In the genomic region with DNA sequence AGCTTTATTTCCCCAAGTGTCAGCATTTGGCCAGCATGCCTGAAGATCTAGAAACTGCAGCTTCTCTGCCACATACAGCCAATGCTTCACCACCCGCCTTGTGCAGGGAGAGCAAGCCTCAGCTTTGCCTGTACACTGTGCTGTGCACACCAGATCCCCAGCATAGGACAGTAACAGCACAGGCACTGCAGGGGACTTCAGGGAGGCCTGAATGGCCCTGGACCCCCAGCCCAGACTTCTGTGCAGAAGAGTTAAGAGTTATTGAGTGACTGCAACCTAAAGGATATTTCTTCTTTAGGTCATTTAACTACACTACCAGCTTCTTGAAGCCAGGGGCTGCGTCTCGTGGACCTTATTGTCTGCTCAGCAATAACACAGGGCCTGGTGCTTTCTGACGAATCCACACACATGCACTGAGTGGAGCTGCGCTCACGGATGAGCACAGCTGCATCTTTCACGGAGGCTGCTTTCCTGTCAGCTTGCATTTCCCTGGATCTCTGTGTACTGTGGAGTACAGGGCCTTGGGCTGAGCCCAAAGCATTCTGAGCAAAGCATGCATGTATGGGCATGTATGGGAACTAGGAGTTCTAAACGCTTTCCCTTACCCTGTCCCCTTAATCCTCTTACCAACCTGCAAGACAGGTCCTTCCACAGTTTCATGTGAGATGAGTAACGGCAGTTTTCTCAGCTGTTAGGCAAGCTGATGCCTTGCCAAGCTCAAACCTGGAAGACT, we compare ENCODE assay signal across 21 cellular contexts. TPM values are rescaled to one million over a fixed set of nuclear protein-coding genes. Genes with fewer than 3 reads are reported as not detected.
DNase-seq lines count a peak whose midpoint lies in the region; TF ChIP-seq lines count a peak whose summit lies in the region.
"Had no signal": no experiment of that assay in that cellular context is flagged by ENCODE, and none has a peak within 500 bp of the region (broad histone marks: within the 10 kb centered on the region; RNA-seq: fewer than 3 reads in every experiment).

No MANE protein-coding gene starts in this region.

- no peak overlapping the region for H2AFZ ChIP-seq in mesenchymal stem cell (ENCODE audit: low read depth, low read length)
- H2AFZ ChIP-seq: GM23338 had no signal

- H3K27me3 ChIP-seq in WERI-Rb-1 (ENCODE audit: insufficient read depth, low read depth, severe bottlenecking) = no peaks in the 10 kb centered on the region
- peaks cover 0 to 4% of the 10 kb centered on the region in 2 experiments for H3K27me3 ChIP-seq in mesenchymal stem cell (ENCODE audit: control insufficient read depth in 1 of 2, insufficient read depth in 1 of 2, low read length in 2 of 2)
- no peaks in the 10 kb centered on the region for H3K27me3 ChIP-seq in testis
- H3K27me3 ChIP-seq: gastroesophageal sphincter, thyroid gland had no signal

- no peak overlapping the region for H2AK5ac ChIP-seq in mesenchymal stem cell (ENCODE audit: low read length, severe bottlenecking)

- WGBS in mesenchymal stem cell = 84% methylated on average over 9 of the region's 9 CpGs
- 32 to 46% methylated on average over 6 to 9 of the region's 9 CpGs for WGBS in testis, 2 donors

- no peak overlapping the region for H3K18ac ChIP-seq in mesenchymal stem cell (ENCODE audit: low read depth in 1 of 2, low read length in 2 of 2)

- TF ChIP-seq CTCF in WERI-Rb-1 (IDR thresholded peaks at IDR 0.05; ENCODE audit: low read depth, low read length) = no peak
- TF ChIP-seq CTCF in testis (IDR thresholded peaks at IDR 0.05) = no peak

- H3K4me1 ChIP-seq in mesenchymal stem cell (ENCODE audit: control insufficient read depth, insufficient read depth, low read depth, low read length) (peaks cover 2% of the 10 kb centered on the region), testis (peaks cover 15% of the 10 kb centered on the region)
- H3K4me1 ChIP-seq: BE2C had no signal

- no peaks in the 10 kb centered on the region for H3K36me3 ChIP-seq in WERI-Rb-1
- H3K36me3 ChIP-seq in mesenchymal stem cell (ENCODE audit: control insufficient read depth in 1 of 2, insufficient read depth in 2 of 2, low read depth in 1 of 2, low read length in 2 of 2) = no peaks in the 10 kb centered on the region
- no peaks in the 10 kb centered on the region for H3K36me3 ChIP-seq in testis (ENCODE audit: low read depth, missing control alignments)
- H3K36me3 ChIP-seq: BE2C, gastroesophageal sphincter, thyroid gland had no signal

- H3K27ac ChIP-seq in WERI-Rb-1 (peak overlapping the region; percentile 31; the same call in 1 of the 2 replicates), mesenchymal stem cell (ENCODE audit: low read length, poor library complexity, severe bottlenecking) (no peak overlapping the region), testis (peak overlapping the region in 1 of 2 donors; percentile 71)
- H3K27ac ChIP-seq: thyroid gland had no signal

- H4K91ac ChIP-seq in mesenchymal stem cell (ENCODE audit: low read length) = no peak overlapping the region

- no peak overlapping the region for H2BK5ac ChIP-seq in mesenchymal stem cell (ENCODE audit: low read depth, low read length, poor library complexity, severe bottlenecking)

- no peak overlapping the region for H3K4ac ChIP-seq in mesenchymal stem cell (ENCODE audit: low read depth in 1 of 2, low read length in 2 of 2)

- no peaks in the 10 kb centered on the region for H3K79me1 ChIP-seq in mesenchymal stem cell (replicated peaks; ENCODE audit: low read length, poor library complexity, severe bottlenecking)

- intact Hi-C loops in testis (cut with DNase I; ENCODE audit: low total_unique reads) = no loop called here

- no peak overlapping the region for H3K23ac ChIP-seq in mesenchymal stem cell (ENCODE audit: low read length in 2 of 2)

- no peak overlapping the region for H2BK15ac ChIP-seq in mesenchymal stem cell (ENCODE audit: low read depth, poor library complexity, severe bottlenecking)

- H3K9ac ChIP-seq in mesenchymal stem cell (ENCODE audit: low read length) = no peak overlapping the region

- H2BK12ac ChIP-seq in mesenchymal stem cell (ENCODE audit: low read length in 2 of 2) = no peak overlapping the region

- no peak overlapping the region for H2BK120ac ChIP-seq in mesenchymal stem cell (ENCODE audit: low read depth, low read length)

- H3K4me3 ChIP-seq in WERI-Rb-1 (ENCODE audit: low read depth, low read length) = no peak overlapping the region
- no peak overlapping the region for H3K4me3 ChIP-seq in mesenchymal stem cell (ENCODE audit: insufficient read depth in 1 of 2, low read depth in 1 of 2, low read length in 2 of 2)
- no peak overlapping the region for H3K4me3 ChIP-seq in testis
- H3K4me3 ChIP-seq: gastroesophageal sphincter, GM23338, thyroid gland had no signal

- peak overlapping the region; percentile 36 for H4K8ac ChIP-seq in mesenchymal stem cell (ENCODE audit: low read length)

- no peak for TF ChIP-seq POLR2A in testis (IDR thresholded peaks at IDR 0.05)

- H3K14ac ChIP-seq in mesenchymal stem cell (ENCODE audit: low read length in 2 of 2) = no peak overlapping the region

- DNase-seq in NCI-H1417 (lab: John Stamatoyannopoulos, UW) (peak in 2 of 3 experiments; percentile 18 to 43), NCI-H1417 treated with DMSO at 0.1 percent for 48 hours (lab: John Stamatoyannopoulos, UW) (no peak), WERI-Rb-1 (peak; percentile 42), mesenchymal stem cell (no peak), testis (peak; percentile 37), hepatic stellate cell (ENCODE audit: low spot score) (no peak), GDM1 (lab: John Stamatoyannopoulos, UW) (no peak), HK-2 (ENCODE audit: unreplicated experiment) (no peak)
- DNase-seq: 8988T; activated CD4-positive, alpha-beta T cell treated with anti-CD3 and anti-CD28 coated beads, Interleukin-2, amount 10 ng/mL, durations not matched to agents 7 days and 5 days; activated CD8-positive, alpha-beta memory T cell treated with anti-CD3 and anti-CD28 coated beads, Interleukin-2, amount 50 U/mL, for 4 hours; activated effector memory CD4-positive, alpha-beta T cell treated with Interleukin-2 at 50 U/mL for 16 hours; BE2C; NCI-H1436 treated with DMSO at 0.1 percent for 48 hours; NCI-H2227 treated with DMSO at 0.1 percent for 48 hours; thyroid gland had no signal

- H3K9me3 ChIP-seq in WERI-Rb-1 (ENCODE audit: severe bottlenecking) (no peaks in the 10 kb centered on the region), mesenchymal stem cell (ENCODE audit: control insufficient read depth, low read length) (no peaks in the 10 kb centered on the region), testis (no peaks in the 10 kb centered on the region)
- H3K9me3 ChIP-seq: BE2C, gastroesophageal sphincter, thyroid gland had no signal

- no peak overlapping the region for H3K4me2 ChIP-seq in mesenchymal stem cell (ENCODE audit: low read length, poor library complexity, severe bottlenecking)
- H3K4me2 ChIP-seq: GM23338 had no signal

RNA-seq across cellular contexts. Expression of a gene that starts 14.1 kb away (rescaled TPM):
- polyA plus RNA-seq in mesenchymal stem cell (2013, experiment 1 of 2) = 0.01 TPM
- 0.01 TPM for polyA plus RNA-seq in mesenchymal stem cell (2013, experiment 2 of 2)
- 10 to 100 TPM in 1 of 2 donors, 1 to 10 TPM in 1; 9.4 to 14.2 TPM for total RNA-seq in testis
- polyA plus RNA-seq in testis (ENCODE audit: insufficient read depth, low read depth, low replicate concordance) = 14.8 TPM
- total RNA-seq: GM23338, LHCN-M2 had no signal
- polyA plus RNA-seq: neural cell had no signal

RNA-seq across cellular contexts. Expression of a gene that starts 50.7 kb away (rescaled TPM):
- 9.7 TPM for polyA plus RNA-seq in mesenchymal stem cell (2013, experiment 1 of 2)
- 9.8 TPM for polyA plus RNA-seq in mesenchymal stem cell (2013, experiment 2 of 2)
- 10 to 100 TPM; 22.4 to 65.0 TPM for total RNA-seq in testis
- polyA plus RNA-seq in testis (ENCODE audit: insufficient read depth, low read depth, low replicate concordance) = 11.0 TPM
- total RNA-seq: activated CD4-positive, alpha-beta T cell treated with anti-CD3 and anti-CD28 coated beads, Interleukin-2, amount 10 ng/mL, durations not matched to agents 7 days and 5 days; HT1080 had no signal
- polyA plus RNA-seq: neural cell had no signal

Comparison
In these comparisons a context has a peak if more than half of its experiments do, and no peak if none do; other contexts are left out.
1. DNase-seq: peak in NCI-H1417 (2 of 3), WERI-Rb-1 (single experiment) and testis (single experiment); none in NCI-H1417 treated with DMSO at 0.1 percent for 48 hours (single experiment), mesenchymal stem cell (single experiment), hepatic stellate cell (single experiment), GDM1 (single experiment) and HK-2 (single experiment).